1 cellular context compared by ENCODE assay signal in the genomic region with DNA sequence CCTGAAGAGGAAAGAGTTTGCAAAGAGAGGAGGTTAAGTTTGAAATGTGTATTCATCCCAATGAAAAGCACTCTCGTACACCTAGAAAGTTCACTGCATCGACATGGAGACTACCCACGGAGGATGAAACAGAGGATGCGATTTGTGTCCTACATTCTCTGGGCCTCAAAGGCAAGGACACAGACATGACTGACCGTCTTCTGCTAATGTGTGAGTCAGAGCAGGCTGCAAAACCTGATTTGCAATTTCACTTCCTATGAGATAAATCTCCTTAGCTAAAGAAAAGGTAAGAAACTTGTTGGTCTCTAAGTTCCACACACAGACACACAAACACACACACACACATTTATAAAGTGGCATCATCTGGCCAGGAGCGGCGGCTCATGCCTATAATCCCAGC.
TF ChIP-seq lines count a peak whose summit lies in the region.

No MANE protein-coding gene starts in this region.

TF ChIP-seq in IMR-90, 13 proteins besides CTCF, POLR2A, EP300 and RAD21:
- TF ChIP-seq RCOR1 (IDR thresholded peaks at IDR 0.05; ENCODE audit: insufficient replicate concordance, low read length) (no peak), MAFK (IDR thresholded peaks at IDR 0.05; ENCODE audit: low read depth, low read length) (no peak), MAZ (IDR thresholded peaks at IDR 0.05; ENCODE audit: borderline replicate concordance, low read depth, low read length) (no peak), CEBPB (IDR thresholded peaks at IDR 0.05; ENCODE audit: low read depth, low read length) (no peak), MXI1 (IDR thresholded peaks at IDR 0.05; ENCODE audit: borderline replicate concordance, low read depth, low read length) (no peak), FOS (IDR thresholded peaks at IDR 0.05; ENCODE audit: low read depth, low read length) (no peak), SMC3 (IDR thresholded peaks at IDR 0.05; ENCODE audit: low read depth, low read length) (no peak)
TF ChIP-seq in IMR-90: peak in this region for 0.
